8 cellular contexts compared by ENCODE assay signal in the genomic region with DNA sequence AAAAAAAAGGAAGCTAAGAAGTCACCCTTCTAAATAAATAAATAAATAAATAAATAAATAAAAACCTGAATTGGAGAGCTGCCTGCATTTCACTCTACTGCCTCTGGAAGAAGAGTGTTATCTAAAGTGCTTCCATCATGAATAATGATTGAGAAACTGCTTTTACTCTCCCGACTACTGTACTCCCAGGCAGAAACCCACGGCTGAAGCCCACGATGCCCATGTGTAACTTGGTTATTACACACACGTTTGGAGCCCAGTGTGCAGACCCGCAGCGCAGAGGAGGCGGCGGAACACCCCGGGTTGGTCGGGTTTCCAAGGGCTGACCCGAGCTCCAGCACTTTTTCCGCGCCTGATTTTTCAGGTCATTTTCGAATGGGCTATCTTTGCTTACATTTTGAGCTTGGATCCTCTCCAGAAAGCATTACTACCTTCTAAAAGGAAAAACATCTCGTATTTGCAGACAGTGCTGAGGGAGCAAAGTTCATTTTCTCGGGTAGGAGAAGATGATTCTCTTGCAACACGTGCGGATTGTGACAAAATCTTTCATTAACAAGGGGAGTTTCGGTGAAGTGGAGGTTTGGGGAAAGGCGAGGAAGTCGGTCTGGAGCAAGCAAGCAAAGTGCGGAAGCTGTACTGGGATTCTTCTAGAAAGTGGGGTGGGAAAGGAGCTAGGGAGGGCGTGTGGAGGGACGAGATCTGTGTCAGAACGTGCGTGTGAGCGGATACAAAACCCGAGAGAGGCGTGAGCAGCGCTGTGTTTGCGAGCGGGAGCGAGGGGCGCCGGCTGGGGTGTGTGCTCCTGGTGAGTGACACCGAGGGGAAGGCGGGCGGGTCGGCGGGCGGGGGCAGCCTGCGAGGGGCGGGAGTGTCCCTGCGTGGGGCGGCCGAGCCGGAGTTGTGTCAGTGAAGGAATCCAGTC. TPM values are rescaled to one million over a fixed set of nuclear protein-coding genes. Genes with fewer than 3 reads are reported as not detected.
DNase-seq lines count a peak whose midpoint lies in the region; ATAC-seq and TF ChIP-seq lines count a peak whose summit lies in the region.

A gene with protein sequence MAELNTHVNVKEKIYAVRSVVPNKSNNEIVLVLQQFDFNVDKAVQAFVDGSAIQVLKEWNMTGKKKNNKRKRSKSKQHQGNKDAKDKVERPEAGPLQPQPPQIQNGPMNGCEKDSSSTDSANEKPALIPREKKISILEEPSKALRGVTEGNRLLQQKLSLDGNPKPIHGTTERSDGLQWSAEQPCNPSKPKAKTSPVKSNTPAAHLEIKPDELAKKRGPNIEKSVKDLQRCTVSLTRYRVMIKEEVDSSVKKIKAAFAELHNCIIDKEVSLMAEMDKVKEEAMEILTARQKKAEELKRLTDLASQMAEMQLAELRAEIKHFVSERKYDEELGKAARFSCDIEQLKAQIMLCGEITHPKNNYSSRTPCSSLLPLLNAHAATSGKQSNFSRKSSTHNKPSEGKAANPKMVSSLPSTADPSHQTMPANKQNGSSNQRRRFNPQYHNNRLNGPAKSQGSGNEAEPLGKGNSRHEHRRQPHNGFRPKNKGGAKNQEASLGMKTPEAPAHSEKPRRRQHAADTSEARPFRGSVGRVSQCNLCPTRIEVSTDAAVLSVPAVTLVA (plus strand): TSS at position 897 of the 922 bp plus-strand sequence. CDS start 82,552 bp downstream, outside the sequence.

- H3K27ac ChIP-seq in CD8-positive, alpha-beta T cell (ENCODE audit: low read depth, low read length), result no peak within 1 kb of the TSS
- H3K27ac ChIP-seq in thymus (ENCODE audit: low read depth), result peak within 1 kb of the TSS; percentile 82

- H3K27me3 Mint-ChIP-seq in CD8-positive, alpha-beta T cell (ENCODE audit: low read depth), result peaks cover 46% of the 10 kb centered on the region

- peaks cover 3% of the 10 kb centered on the region for H3K36me3 Mint-ChIP-seq in CD8-positive, alpha-beta T cell
- H3K36me3 Mint-ChIP-seq in activated naive CD4-positive, alpha-beta T cell treated with anti-CD3 and anti-CD28 coated beads, Interleukin-2, amount 50 U/mL, for 72 hours, result peaks cover 6 to 12% of the 10 kb centered on the region in 2 donors

- H3K4me1 Mint-ChIP-seq in CD8-positive, alpha-beta T cell (ENCODE audit: low read depth), result peaks cover 11% of the 10 kb centered on the region

- intact Hi-C loops in CD8-positive, alpha-beta T cell (cut with DNase I, micrococcal nuclease), result loop anchor here in 1 of 2 experiments (2.0 kb wide), 1 partner anchor 175 kb away; no protein-coding TSS in a partner anchor

- no peaks in the 10 kb centered on the region for H3K9me3 ChIP-seq in CD8-positive, alpha-beta T cell (ENCODE audit: low read length)
- H3K9me3 ChIP-seq in thymus (ENCODE audit: control insufficient read depth), result no peaks in the 10 kb centered on the region

- peak within 1 kb of the TSS; percentile 91 for H3K4me3 Mint-ChIP-seq in CD8-positive, alpha-beta T cell

- H3K36me3 ChIP-seq in CD8-positive, alpha-beta T cell (ENCODE audit: insufficient read depth, low read length), result no peaks in the 10 kb centered on the region
- H3K36me3 ChIP-seq in thymus (ENCODE audit: control insufficient read depth, insufficient read depth), result no peaks in the 10 kb centered on the region

- peak within 1 kb of the TSS; percentile 53 for H3K4me3 ChIP-seq in CD8-positive, alpha-beta T cell (ENCODE audit: low read depth, low read length)
- peak within 1 kb of the TSS; percentile 52 for H3K4me3 ChIP-seq in thymus (ENCODE audit: low read length)

- no peaks in the 10 kb centered on the region for H3K9me3 Mint-ChIP-seq in CD8-positive, alpha-beta T cell
- H3K9me3 Mint-ChIP-seq in activated naive CD4-positive, alpha-beta T cell treated with anti-CD3 and anti-CD28 coated beads, Interleukin-2, amount 50 U/mL, for 72 hours, result no peaks in the 10 kb centered on the region

- under 1% methylated on average over 47 of the region's 47 CpGs for WGBS in thymus

- CTCF ChIA-PET in CD8-positive, alpha-beta T cell (lab: Charles Lee), result interaction anchor here (1.4 to 1.5 kb wide), 3 partner anchors 9 to 175 kb away, joined by 4 to 5 read pairs (median 4); no protein-coding TSS in a partner anchor

- DNase-seq in CD8-positive, alpha-beta T cell, result peak in 6 of 7 experiments; percentile 28 to 55 (median 35)
- DNase-seq in HS-27A (ENCODE audit: low read depth), result peak; percentile 55
- peak; percentile 81 for DNase-seq in SKM-1 treated with dmso at 0.1 percent for 144 hours (lab: John Stamatoyannopoulos, UW; ENCODE audit: unreplicated experiment)
- DNase-seq in activated naive CD4-positive, alpha-beta T cell treated with anti-CD3 and anti-CD28 coated beads, Interleukin-2, amount 50 U/mL, for 72 hours (ENCODE audit: low spot score in 2 of 2), result peak in 1 of 2 donors; percentile 51
- no peak for DNase-seq in glomerular endothelial cell (ENCODE audit: extremely low read depth, low read depth, low spot score)
- peak in 55 of 56 donors; percentile 2 to 85 (median 67) for DNase-seq in nucleus accumbens (lab: John Stamatoyannopoulos, UW)

- no peak for TF ChIP-seq CTCF in CD8-positive, alpha-beta T cell (IDR thresholded peaks at IDR 0.05)

- peak within 1 kb of the TSS; percentile 46 for H3K27ac Mint-ChIP-seq in CD8-positive, alpha-beta T cell
- peak within 1 kb of the TSS in 1 of 2 donors; percentile 87 for H3K27ac Mint-ChIP-seq in activated naive CD4-positive, alpha-beta T cell treated with anti-CD3 and anti-CD28 coated beads, Interleukin-2, amount 50 U/mL, for 72 hours

- ATAC-seq in CD8-positive, alpha-beta T cell, result peak; percentile 66
- peak; percentile 22 for ATAC-seq in GM19468 (IDR thresholded peaks at IDR 0.05; ENCODE audit: extremely low read depth, unreplicated experiment)
- peak; percentile 53 to 76 for ATAC-seq in activated naive CD4-positive, alpha-beta T cell treated with anti-CD3 and anti-CD28 coated beads, Interleukin-2, amount 50 U/mL, for 72 hours

- POLR2A ChIA-PET in CD8-positive, alpha-beta T cell (lab: Charles Lee), result interaction anchor here (0.5 to 1.1 kb wide), 2 partner anchors 219 to 232 kb away, joined by 3 to 5 read pairs; no protein-coding TSS in a partner anchor

- no peaks in the 10 kb centered on the region for H3K27me3 ChIP-seq in CD8-positive, alpha-beta T cell (ENCODE audit: insufficient read depth, low read length)
- H3K27me3 ChIP-seq in thymus (ENCODE audit: control insufficient read depth, insufficient read depth), result peaks cover 25% of the 10 kb centered on the region

- H3K4me1 ChIP-seq in CD8-positive, alpha-beta T cell (ENCODE audit: insufficient read depth, low read length), result peaks cover 8% of the 10 kb centered on the region
- peaks cover 6% of the 10 kb centered on the region for H3K4me1 ChIP-seq in thymus (ENCODE audit: control insufficient read depth, insufficient read depth, low read length)

RNA-seq across cellular contexts. Expression of the gene that starts here (rescaled TPM):
- total RNA-seq in CD8-positive, alpha-beta T cell, result 1 to 10 TPM; 1.7 to 2.2 TPM
- 10 to 100 TPM in 1 of 2 donors, 1 to 10 TPM in 1; 3.9 to 27.7 TPM for total RNA-seq in activated naive CD4-positive, alpha-beta T cell treated with anti-CD3 and anti-CD28 coated beads, Interleukin-2, amount 50 U/mL, for 72 hours
- 76.1 and 86.3 TPM in 2 replicates for total RNA-seq in glomerular endothelial cell
- polyA plus RNA-seq in thymus, result 58.3 TPM
